Comparison of ENCODE assay signal across 14 cellular contexts in the genomic region with DNA sequence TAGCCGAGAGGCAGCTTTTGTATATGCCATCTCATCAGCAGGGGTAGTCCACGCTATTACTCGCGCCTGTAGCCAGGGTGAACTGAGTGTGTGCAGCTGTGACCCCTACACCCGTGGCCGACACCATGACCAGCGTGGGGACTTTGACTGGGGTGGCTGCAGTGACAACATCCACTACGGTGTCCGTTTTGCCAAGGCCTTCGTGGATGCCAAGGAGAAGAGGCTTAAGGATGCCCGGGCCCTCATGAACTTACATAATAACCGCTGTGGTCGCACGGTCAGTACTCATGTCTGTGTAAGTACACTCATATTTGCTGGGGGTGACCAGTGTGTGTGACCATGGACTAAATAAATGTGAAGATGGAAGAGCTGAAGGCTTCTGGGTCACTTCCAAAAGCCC. TPM values are rescaled to one million over a fixed set of nuclear protein-coding genes. Genes with fewer than 3 reads are reported as not detected.
A peak's percentile ranks its signal among the peaks of the same experiment; 100 is the strongest.
DNase-seq lines count a peak whose midpoint lies in the region; ATAC-seq and TF ChIP-seq lines count a peak whose summit lies in the region.
"Had no signal": no experiment of that assay in that cellular context is flagged by ENCODE, and none has a peak within 500 bp of the region (broad histone marks: within the 10 kb centered on the region; RNA-seq: fewer than 3 reads in every experiment).

No MANE protein-coding gene starts in this region.

- H3K27ac ChIP-seq in PC-9 (no peak overlapping the region), mesenchymal stem cell (ENCODE audit: low read length, poor library complexity, severe bottlenecking) (peak overlapping the region; percentile 44), trophoblast cell (ENCODE audit: low read depth, low read length) (no peak overlapping the region), dorsolateral prefrontal cortex (peak overlapping the region in 6 of 59 donors; percentile 6 to 67 (median 62))
- H3K27ac ChIP-seq: GM23248 had no signal

- no peak overlapping the region for H3K9ac ChIP-seq in mesenchymal stem cell (ENCODE audit: low read length)
- no peak overlapping the region for H3K9ac ChIP-seq in trophoblast cell (ENCODE audit: low read length)
- H3K9ac ChIP-seq: GM23248 had no signal

- H3K79me2 ChIP-seq in PC-9 (ENCODE audit: low read depth), result no peaks in the 10 kb centered on the region
- H3K79me2 ChIP-seq in trophoblast cell (ENCODE audit: control insufficient read depth, insufficient read depth, low read length, poor library complexity), result no peaks in the 10 kb centered on the region

- WGBS in mesenchymal stem cell, result 96% methylated on average over 14 of the region's 14 CpGs
- WGBS in trophoblast cell (ENCODE audit: extremely low coverage, insufficient coverage, insufficient read length), result no CpG with 5 or more reads among the region's 14 CpGs

- 0 out of 2 replicates have a peak overlapping the region, but pooled peaks have one; percentile 33 for H3K4me2 ChIP-seq in PC-9
- no peak overlapping the region for H3K4me2 ChIP-seq in mesenchymal stem cell (ENCODE audit: low read length, poor library complexity, severe bottlenecking)
- no peak overlapping the region for H3K4me2 ChIP-seq in trophoblast cell (ENCODE audit: low read length)

- H3K9me2 ChIP-seq in PC-9 (ENCODE audit: insufficient read depth), result no peaks in the 10 kb centered on the region

- no peak overlapping the region for H2BK15ac ChIP-seq in mesenchymal stem cell (ENCODE audit: low read depth, poor library complexity, severe bottlenecking)

- H3K4me1 ChIP-seq in PC-9 (replicated peaks; ENCODE audit: insufficient read depth), result peaks cover 18% of the 10 kb centered on the region
- peaks cover 41% of the 10 kb centered on the region for H3K4me1 ChIP-seq in mesenchymal stem cell (ENCODE audit: control insufficient read depth, insufficient read depth, low read depth, low read length)
- H3K4me1 ChIP-seq in trophoblast cell (ENCODE audit: control insufficient read depth in 1 of 2, insufficient read depth in 2 of 2, low read length in 2 of 2), result peaks cover 15 to 16% of the 10 kb centered on the region in 2 experiments

- H3K36me3 ChIP-seq in PC-9 (ENCODE audit: low read depth), result no peaks in the 10 kb centered on the region
- H3K36me3 ChIP-seq in mesenchymal stem cell (ENCODE audit: control insufficient read depth in 1 of 2, insufficient read depth in 2 of 2, low read depth in 1 of 2, low read length in 2 of 2), result peaks cover 0 to 30% of the 10 kb centered on the region in 2 experiments
- no peaks in the 10 kb centered on the region for H3K36me3 ChIP-seq in trophoblast cell (ENCODE audit: control insufficient read depth in 1 of 2, insufficient read depth in 2 of 2, low read length in 2 of 2)

- H2AFZ ChIP-seq in PC-9, result no peak overlapping the region
- H2AFZ ChIP-seq in mesenchymal stem cell (ENCODE audit: low read depth, low read length), result no peak overlapping the region
- H2AFZ ChIP-seq in trophoblast cell (ENCODE audit: insufficient read depth, low read length, poor library complexity), result no peak overlapping the region
- H2AFZ ChIP-seq: GM23248 had no signal

- peak overlapping the region in 1 of 2 experiments; percentile 86 for H3K18ac ChIP-seq in mesenchymal stem cell (ENCODE audit: low read depth in 1 of 2, low read length in 2 of 2)
- no peak overlapping the region for H3K18ac ChIP-seq in trophoblast cell (ENCODE audit: low read length)

- intact Hi-C loops in PC-9 (cut with micrococcal nuclease; ENCODE audit: unreplicated experiment), result no loop called here
- intact Hi-C loops in dorsolateral prefrontal cortex (cut with DNase I), result no loop called here

- H3K4me3 ChIP-seq in PC-9 (no peak overlapping the region), mesenchymal stem cell (ENCODE audit: insufficient read depth in 1 of 2, low read depth in 1 of 2, low read length in 2 of 2) (no peak overlapping the region), trophoblast cell (ENCODE audit: low read depth, low read length) (no peak overlapping the region), dorsolateral prefrontal cortex (no peak overlapping the region)
- H3K4me3 ChIP-seq: GM23248 had no signal

- H2BK12ac ChIP-seq in mesenchymal stem cell (ENCODE audit: low read length in 2 of 2) (no peak overlapping the region), trophoblast cell (ENCODE audit: low read length) (peak overlapping the region; percentile 32)

- H2BK5ac ChIP-seq in mesenchymal stem cell (ENCODE audit: low read depth, low read length, poor library complexity, severe bottlenecking), result no peak overlapping the region
- H2BK5ac ChIP-seq in trophoblast cell (ENCODE audit: low read depth, low read length, poor library complexity), result no peak overlapping the region

- POLR2A ChIA-PET in PC-9 (lab: Charles Lee; ENCODE audit: unreplicated experiment), result no interaction called here

- DNase-seq in PC-9, result no peak
- no peak for DNase-seq in mesenchymal stem cell
- no peak for DNase-seq in trophoblast cell
- DNase-seq in dorsolateral prefrontal cortex, result no peak
- no peak for DNase-seq in GOT3 (lab: John Stamatoyannopoulos, UW)
- DNase-seq: C1 segment of cervical spinal cord; Calu3; CD4-positive, alpha-beta memory T cell; COR-L47; DMS79 treated with DMSO at 0.1 percent for 48 hours; GF-D8 had no signal

- H3K23ac ChIP-seq in mesenchymal stem cell (ENCODE audit: low read length in 2 of 2) (no peak overlapping the region), trophoblast cell (ENCODE audit: low read length) (no peak overlapping the region)

- H3K14ac ChIP-seq in mesenchymal stem cell (ENCODE audit: low read length in 2 of 2) (peak overlapping the region in 1 of 2 experiments; percentile 91), trophoblast cell (ENCODE audit: low read length) (no peak overlapping the region)

- H2AK5ac ChIP-seq in mesenchymal stem cell (ENCODE audit: low read length, severe bottlenecking) (peak overlapping the region; percentile 54), trophoblast cell (ENCODE audit: low read length) (no peak overlapping the region)

- peaks cover 9% of the 10 kb centered on the region for H3F3A ChIP-seq in PC-9 (ENCODE audit: insufficient read depth, low read depth)

- H3K79me1 ChIP-seq in mesenchymal stem cell (replicated peaks; ENCODE audit: low read length, poor library complexity, severe bottlenecking), result peaks cover 14% of the 10 kb centered on the region
- H3K79me1 ChIP-seq in trophoblast cell (ENCODE audit: low read length), result no peaks in the 10 kb centered on the region

- H4K8ac ChIP-seq in mesenchymal stem cell (ENCODE audit: low read length), result no peak overlapping the region
- H4K8ac ChIP-seq in trophoblast cell (ENCODE audit: low read depth, low read length), result no peak overlapping the region

- H2BK120ac ChIP-seq in mesenchymal stem cell (ENCODE audit: low read depth, low read length), result no peak overlapping the region
- no peak overlapping the region for H2BK120ac ChIP-seq in trophoblast cell (ENCODE audit: insufficient read depth, low read length, poor library complexity)

- no peak for ATAC-seq in HG03520 (IDR thresholded peaks at IDR 0.05; ENCODE audit: unreplicated experiment)

- no peaks in the 10 kb centered on the region for H3K9me3 ChIP-seq in PC-9 (ENCODE audit: insufficient read depth, low read depth)
- H3K9me3 ChIP-seq in mesenchymal stem cell (ENCODE audit: control insufficient read depth, low read length), result no peaks in the 10 kb centered on the region
- no peaks in the 10 kb centered on the region for H3K9me3 ChIP-seq in trophoblast cell (ENCODE audit: insufficient read depth, low read depth, low read length)

- H3K4ac ChIP-seq in mesenchymal stem cell (ENCODE audit: low read depth in 1 of 2, low read length in 2 of 2) (no peak overlapping the region), trophoblast cell (ENCODE audit: low read depth, low read length) (no peak overlapping the region)

- H4K12ac ChIP-seq in trophoblast cell (ENCODE audit: low read depth, low read length), result no peak overlapping the region

- H3K27me3 ChIP-seq in PC-9 (ENCODE audit: insufficient read depth, low read depth) (no peaks in the 10 kb centered on the region), mesenchymal stem cell (ENCODE audit: control insufficient read depth in 1 of 2, insufficient read depth in 1 of 2, low read length in 2 of 2) (no peaks in the 10 kb centered on the region), trophoblast cell (ENCODE audit: insufficient read depth, low read length) (no peaks in the 10 kb centered on the region), dorsolateral prefrontal cortex (no peaks in the 10 kb centered on the region)

- H4K20me1 ChIP-seq in PC-9 (ENCODE audit: insufficient read depth), result no peaks in the 10 kb centered on the region

- BruUV-seq in PC-9 (replicated peaks; lab: Mats Ljungman, UMichigan), result no TSS peak

- no peak for TF ChIP-seq CTCF in PC-9 (conservative IDR thresholded peaks at IDR 0.05)
- TF ChIP-seq CTCF in dorsolateral prefrontal cortex (IDR thresholded peaks at IDR 0.05 in 54 of 56, conservative IDR thresholded peaks at IDR 0.05 in 2 of 56; ENCODE audit: low read depth in 1 of 56, partially characterized antibody in 56 of 56), result no peak

- CTCF ChIA-PET in PC-9 (lab: Charles Lee), result no interaction called here

- no peak overlapping the region for H4K91ac ChIP-seq in mesenchymal stem cell (ENCODE audit: low read length)
- no peak overlapping the region for H4K91ac ChIP-seq in trophoblast cell (ENCODE audit: low read depth, low read length)

RNA-seq across cellular contexts. Expression of a gene that starts 7.4 kb away (rescaled TPM):
- total RNA-seq in PC-9 (2021) (0.98 and 1.1 TPM in 2 replicates), dorsolateral prefrontal cortex (10 to 100 TPM in 58 of 120 experiments, 1 to 10 TPM in 62; 5.9 to 22.8 (median 10.0) TPM)
- polyA plus RNA-seq in mesenchymal stem cell (2013, experiment 1 of 2), result 22.9 TPM
- 22.8 TPM for polyA plus RNA-seq in mesenchymal stem cell (2013, experiment 2 of 2)
- polyA plus RNA-seq in trophoblast cell (2013), result 0.69 and 0.71 TPM in 2 replicates
- total RNA-seq: A172 had no signal
